Comparison of ENCODE assay signal across 23 cellular contexts in the genomic region with DNA sequence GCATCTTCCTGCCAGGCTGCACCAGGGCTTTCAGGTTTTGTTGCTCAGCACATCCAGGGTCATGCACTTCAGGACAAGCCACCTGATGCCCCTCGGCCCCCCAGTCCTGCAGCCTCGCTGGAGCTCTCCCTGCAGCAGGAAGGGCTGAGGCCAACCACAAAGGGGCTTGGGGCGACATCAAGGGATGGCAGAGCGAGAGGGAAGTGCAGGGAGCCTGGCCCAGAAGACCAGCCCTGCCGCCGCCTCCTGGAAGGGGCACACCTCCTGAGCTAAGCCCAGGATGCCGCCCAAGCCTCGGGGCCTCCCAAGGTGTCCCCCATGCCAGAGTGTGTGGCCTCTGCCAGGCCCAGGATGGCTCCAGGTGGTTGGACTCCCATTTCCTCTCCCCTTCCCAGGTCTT.
"Had no signal": no experiment of that assay in that cellular context is flagged by ENCODE, and none has a peak within 500 bp of the region (broad histone marks: within the 10 kb centered on the region; RNA-seq: fewer than 3 reads in every experiment).

No MANE protein-coding gene starts in this region.

- H3K27ac ChIP-seq: colonic mucosa, epithelial cell of prostate, esophagus squamous epithelium, gastrocnemius medialis, heart right ventricle, left lung, lower lobe of right lung had no signal

- H3K4me3 Mint-ChIP-seq: dendritic cell treated with granulocyte-macrophage colony-stimulating factor and Interleukin-4, amounts not matched to agents 40 ng/mL and 50 ng/mL, for 4 days; effector memory CD8-positive, alpha-beta T cell; endodermal cell; mesothelial cell of epicardium had no signal

- H3K27ac Mint-ChIP-seq: dendritic cell treated with granulocyte-macrophage colony-stimulating factor and Interleukin-4, amounts not matched to agents 40 ng/mL and 50 ng/mL, for 4 days; endodermal cell; mesothelial cell of epicardium had no signal

- H3K9me3 ChIP-seq: colonic mucosa, esophagus squamous epithelium, gastrocnemius medialis, heart right ventricle, left lung, lower lobe of right lung, mucosa of descending colon had no signal

- DNase-seq: colonic mucosa; cortex of kidney; effector CD8-positive, alpha-beta T cell; effector memory CD8-positive, alpha-beta T cell; endodermal cell; erythroblast; esophagus squamous epithelium; foreskin fibroblast; foreskin melanocyte; gastrocnemius medialis; glutamatergic neuron; head of caudate nucleus; heart right ventricle; hippocampal formation; left cardiac atrium; left lung; left ventricle myocardium superior; lower lobe of right lung; mesenchymal stem cell; mucosa of descending colon had no signal

- H3K9me3 Mint-ChIP-seq: dendritic cell treated with granulocyte-macrophage colony-stimulating factor and Interleukin-4, amounts not matched to agents 40 ng/mL and 50 ng/mL, for 4 days; effector memory CD8-positive, alpha-beta T cell; endodermal cell; mesothelial cell of epicardium had no signal

- H3K4me3 ChIP-seq: colonic mucosa, esophagus squamous epithelium, gastrocnemius medialis, heart right ventricle, left lung, lower lobe of right lung, mucosa of descending colon had no signal

- H3K27me3 Mint-ChIP-seq: dendritic cell treated with granulocyte-macrophage colony-stimulating factor and Interleukin-4, amounts not matched to agents 40 ng/mL and 50 ng/mL, for 4 days; effector memory CD8-positive, alpha-beta T cell had no signal

- H3K4me1 ChIP-seq: colonic mucosa, gastrocnemius medialis had no signal

- H3K27me3 ChIP-seq: colonic mucosa, esophagus squamous epithelium, gastrocnemius medialis, heart right ventricle, left lung had no signal

- H3K36me3 ChIP-seq: colonic mucosa had no signal
